ENCODE assay signal across 14 cellular contexts in genomic region chr5:143806568-143806967, GRCh38. TPM values are rescaled to one million over a fixed set of nuclear protein-coding genes. Genes with fewer than 3 reads are reported as not detected.
A peak's percentile ranks its signal among the peaks of the same experiment; 100 is the strongest.
DNase-seq lines count a peak whose midpoint lies in the region; ATAC-seq and TF ChIP-seq lines count a peak whose summit lies in the region.
"Had no signal": no experiment of that assay in that cellular context is flagged by ENCODE, and none has a peak within 500 bp of the region (broad histone marks: within the 10 kb centered on the region; RNA-seq: fewer than 3 reads in every experiment).

No MANE protein-coding gene starts in this region.

- in situ Hi-C loops in KBM-7 (cut with MboI; ENCODE audit: low pct_unique_long_range_greater_than_20kb, low sequenced_read_pairs), result loop anchor here (25.0 kb wide), 1 partner anchor 794 kb away; no protein-coding TSS in a partner anchor

- no peak for TF ChIP-seq CTCF in HFFc6 (IDR thresholded peaks at IDR 0.05)

- no peaks in the 10 kb centered on the region for H3K9me3 Mint-ChIP-seq in T-helper 1 cell treated with Interleukin-12 subunit alpha and Interleukin-12 subunit beta and Interleukin-4 antibody, amounts not matched to agents 30 μg/mL and 1 μg/mL, for 36 hours
- H3K9me3 Mint-ChIP-seq in HFFc6, result no peaks in the 10 kb centered on the region
- H3K9me3 Mint-ChIP-seq: naive thymus-derived CD4-positive, alpha-beta T cell had no signal

- peak overlapping the region; percentile 22 for H3K27ac Mint-ChIP-seq in T-helper 1 cell treated with Interleukin-12 subunit alpha and Interleukin-12 subunit beta and Interleukin-4 antibody, amounts not matched to agents 30 μg/mL and 1 μg/mL, for 36 hours
- H3K27ac Mint-ChIP-seq in HFFc6, result no peak overlapping the region
- H3K27ac Mint-ChIP-seq: naive thymus-derived CD4-positive, alpha-beta T cell had no signal

- H3K36me3 Mint-ChIP-seq in T-helper 1 cell treated with Interleukin-12 subunit alpha and Interleukin-12 subunit beta and Interleukin-4 antibody, amounts not matched to agents 30 μg/mL and 1 μg/mL, for 36 hours (ENCODE audit: low read depth), result no peaks in the 10 kb centered on the region
- no peaks in the 10 kb centered on the region for H3K36me3 Mint-ChIP-seq in HFFc6 (ENCODE audit: low read depth)
- H3K36me3 Mint-ChIP-seq: naive thymus-derived CD4-positive, alpha-beta T cell had no signal

- peaks cover 4% of the 10 kb centered on the region for H3K27me3 Mint-ChIP-seq in T-helper 1 cell treated with Interleukin-12 subunit alpha and Interleukin-12 subunit beta and Interleukin-4 antibody, amounts not matched to agents 30 μg/mL and 1 μg/mL, for 36 hours (ENCODE audit: low read depth)
- no peaks in the 10 kb centered on the region for H3K27me3 Mint-ChIP-seq in HFFc6 (ENCODE audit: insufficient read depth)

- peaks cover 11% of the 10 kb centered on the region for H3K4me1 Mint-ChIP-seq in T-helper 1 cell treated with Interleukin-12 subunit alpha and Interleukin-12 subunit beta and Interleukin-4 antibody, amounts not matched to agents 30 μg/mL and 1 μg/mL, for 36 hours (ENCODE audit: low read depth)
- no peaks in the 10 kb centered on the region for H3K4me1 Mint-ChIP-seq in HFFc6 (ENCODE audit: low read depth)

- ATAC-seq in HG03039 (IDR thresholded peaks at IDR 0.05; ENCODE audit: unreplicated experiment), result peak; percentile 61
- ATAC-seq in HG03521 (IDR thresholded peaks at IDR 0.05; ENCODE audit: unreplicated experiment), result no peak
- ATAC-seq: naive thymus-derived CD4-positive, alpha-beta T cell had no signal

- DNase-seq in T-helper 1 cell, result no peak
- DNase-seq in cerebellar nuclear complex (lab: John Stamatoyannopoulos, UW), result peak; percentile 43 to 70
- DNase-seq in KBM-7, result no peak
- no peak for DNase-seq in NOMO-1 treated with DMSO at 0.1 percent for 48 hours (lab: John Stamatoyannopoulos, UW; ENCODE audit: unreplicated experiment)
- no peak for DNase-seq in HFFc6
- DNase-seq: DMS153; IMR-90; naive thymus-derived CD4-positive, alpha-beta T cell; NCI-H1694 had no signal

- H3K4me3 Mint-ChIP-seq in T-helper 1 cell treated with Interleukin-12 subunit alpha and Interleukin-12 subunit beta and Interleukin-4 antibody, amounts not matched to agents 30 μg/mL and 1 μg/mL, for 36 hours, result no peak overlapping the region
- H3K4me3 Mint-ChIP-seq in HFFc6, result no peak overlapping the region
- H3K4me3 Mint-ChIP-seq: naive thymus-derived CD4-positive, alpha-beta T cell had no signal

RNA-seq across cellular contexts. Expression of gene HMHB1, which starts 5.4 kb away (rescaled TPM):
- not detected for total RNA-seq in HFFc6 (2021; fragmentation: NEBNext Ultra II Directional; extraction: Animal tissue kit (Norgen Biotek cat#: 25700))
- total RNA-seq: A172; IMR-90; naive thymus-derived CD4-positive, alpha-beta T cell; skeletal muscle tissue had no signal

Comparison
In these comparisons a context has a peak if more than half of its experiments do, and no peak if none do; other contexts are left out.
1. DNase-seq: peak in cerebellar nuclear complex (2 of 2); none in T-helper 1 cell (0 of 5), KBM-7 (single experiment), NOMO-1 treated with DMSO at 0.1 percent for 48 hours (single experiment) and HFFc6 (single experiment).